Comparison of ENCODE assay signal across 1 cellular context in the genomic region with DNA sequence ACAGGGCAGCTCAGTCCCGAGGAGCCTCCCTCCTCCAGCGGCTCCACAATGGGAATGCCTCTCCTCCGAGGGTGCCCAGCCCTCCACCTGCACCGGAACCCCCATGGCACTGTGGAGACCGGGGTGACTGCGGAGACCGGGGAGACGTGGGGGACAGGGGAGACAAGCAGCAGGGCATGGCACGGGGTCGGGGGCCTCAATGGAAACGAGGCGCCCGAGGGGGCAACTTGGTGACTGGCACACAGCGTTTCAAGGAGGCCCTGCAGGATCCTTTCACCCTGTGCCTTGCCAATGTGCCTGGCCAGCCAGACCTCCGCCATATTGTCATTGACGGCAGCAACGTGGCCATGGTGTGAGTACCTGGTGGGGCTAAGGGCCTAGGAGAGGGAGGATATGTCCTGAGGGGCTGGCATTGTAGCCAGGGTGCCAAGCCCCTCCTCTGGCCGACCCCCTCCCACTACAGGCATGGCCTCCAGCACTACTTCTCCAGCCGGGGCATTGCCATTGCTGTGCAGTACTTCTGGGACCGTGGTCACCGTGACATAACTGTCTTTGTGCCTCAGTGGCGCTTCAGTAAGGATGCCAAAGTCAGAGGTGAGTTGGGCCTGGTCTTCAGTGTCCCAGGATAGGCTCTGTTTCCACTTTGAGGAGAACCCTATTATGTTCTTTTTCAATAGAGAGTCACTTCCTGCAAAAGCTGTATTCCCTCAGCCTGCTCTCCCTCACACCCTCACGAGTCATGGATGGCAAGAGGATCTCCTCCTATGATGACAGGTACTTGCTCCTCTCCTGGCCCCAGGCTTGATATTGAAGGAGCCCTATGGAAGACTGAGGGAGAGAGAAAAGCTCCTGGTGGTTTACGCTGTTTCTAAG.
A peak's percentile ranks its signal among the peaks of the same experiment; 100 is the strongest.
TF ChIP-seq lines count a peak whose summit lies in the region.

No MANE protein-coding gene starts in this region.

TF ChIP-seq in K562, 482 proteins besides CTCF, POLR2A, EP300 and RAD21:
- TF ChIP-seq KDM5B (IDR thresholded peaks at IDR 0.05; ENCODE audit: insufficient replicate concordance, low read depth, low read length) (no peak), RBFOX2 (IDR thresholded peaks at IDR 0.05; ENCODE audit: low read depth, low read length) (peak; percentile 53; the same call in 1 of the 2 replicates), POLR2G (IDR thresholded peaks at IDR 0.05; ENCODE audit: low read depth, low read length) (0 out of 2 replicates have a peak, but pooled peaks have one; percentile 17)
TF ChIP-seq in K562: peak in this region for 2.
